ENCODE assay signal across 11 cellular contexts in genomic region chr1:234531181-234532132, GRCh38. TPM values are rescaled to one million over a fixed set of nuclear protein-coding genes. Genes with fewer than 3 reads are reported as not detected.
DNase-seq lines count a peak whose midpoint lies in the region; ATAC-seq, FAIRE-seq and TF ChIP-seq lines count a peak whose summit lies in the region.
"Had no signal": no experiment of that assay in that cellular context is flagged by ENCODE, and none has a peak within 500 bp of the region (broad histone marks: within the 10 kb centered on the region; RNA-seq: fewer than 3 reads in every experiment).

No MANE protein-coding gene starts in this region.

- H3K27me3 ChIP-seq in lung (ENCODE audit: control insufficient read depth, insufficient read depth): no peaks in the 10 kb centered on the region

- peaks cover 5% of the 10 kb centered on the region for H3K4me1 Mint-ChIP-seq in activated CD4-positive, alpha-beta T cell treated with anti-CD3 and anti-CD28 coated beads for 36 hours

- TF ChIP-seq CTCF in lung (IDR thresholded peaks at IDR 0.05; ENCODE audit: control extremely low read depth, extremely low read depth): no peak

- H3K4me3 ChIP-seq in lung: no peak overlapping the region

- intact Hi-C loops in activated CD4-positive, alpha-beta T cell treated with anti-CD3 and anti-CD28 coated beads for 36 hours (cut with DNase I, micrococcal nuclease): no loop called here

- no peak overlapping the region for H3K27ac Mint-ChIP-seq in activated CD4-positive, alpha-beta T cell treated with anti-CD3 and anti-CD28 coated beads for 36 hours

- TF ChIP-seq POLR2A in H54 (IDR thresholded peaks at IDR 0.05; ENCODE audit: low read depth, low read length): no peak

- H3K9me3 ChIP-seq in lung (ENCODE audit: control insufficient read depth in 2 of 2, insufficient read depth in 1 of 2, low read length in 1 of 2): no peaks in the 10 kb centered on the region

- H3K4me3 Mint-ChIP-seq in activated CD4-positive, alpha-beta T cell treated with anti-CD3 and anti-CD28 coated beads for 36 hours: no peak overlapping the region

- no peaks in the 10 kb centered on the region for H3K36me3 Mint-ChIP-seq in activated CD4-positive, alpha-beta T cell treated with anti-CD3 and anti-CD28 coated beads for 36 hours (ENCODE audit: low read depth)

- ATAC-seq in lung (ENCODE audit: insufficient read depth, low FRiP score) (no peak), HG03460 (IDR thresholded peaks at IDR 0.05; ENCODE audit: unreplicated experiment) (no peak), HG02840 (IDR thresholded peaks at IDR 0.05; ENCODE audit: low FRiP score, unreplicated experiment) (no peak)
- ATAC-seq in activated CD4-positive, alpha-beta T cell treated with anti-CD3 and anti-CD28 coated beads for 36 hours: no peak

- H3K27ac ChIP-seq in lung (ENCODE audit: low read depth in 1 of 2, low read length in 1 of 2) (peak overlapping the region; percentile 96), temporal lobe (ENCODE audit: low read depth, low read length) (peak overlapping the region; percentile 90)

- DNase-seq in LHCN-M2 (ENCODE audit: low read depth): peak; percentile 43
- DNase-seq in dermis blood vessel endothelial cell: peak; percentile 63
- DNase-seq in lung (ENCODE audit: low spot score): no peak
- DNase-seq in H54 (ENCODE audit: insufficient read length, low spot score): no peak
- no peak for DNase-seq in activated CD4-positive, alpha-beta T cell treated with anti-CD3 and anti-CD28 coated beads for 36 hours
- DNase-seq: activated naive CD4-positive, alpha-beta T cell; NCI-H510A treated with DMSO at 0.1 percent for 48 hours; stimulated activated CD4-positive, alpha-beta T cell treated with anti-CD3 and anti-CD28 coated beads, Interleukin-4, amount 100 ng/mL, for 1 hour had no signal

- H3K4me1 ChIP-seq in lung (ENCODE audit: control insufficient read depth in 2 of 2, insufficient read depth in 2 of 2, low read length in 2 of 2): peaks cover 21 to 48% of the 10 kb centered on the region in 2 donors

- CTCF ChIA-PET in activated CD4-positive, alpha-beta T cell treated with anti-CD3 and anti-CD28 coated beads for 36 hours (lab: Charles Lee): no interaction called here

- POLR2A ChIA-PET in activated CD4-positive, alpha-beta T cell treated with anti-CD3 and anti-CD28 coated beads for 36 hours (lab: Charles Lee): no interaction called here

- WGBS in lung, 2 donors: 57 to 79% methylated on average over 31 of the region's 31 CpGs

- H3K36me3 ChIP-seq in lung (ENCODE audit: control insufficient read depth in 2 of 2, insufficient read depth in 2 of 2, low read length in 2 of 2): no peaks in the 10 kb centered on the region

- no peak for FAIRE-seq in H54 (lab: Jason Lieb, UNC)

- no peaks in the 10 kb centered on the region for H3K27me3 Mint-ChIP-seq in activated CD4-positive, alpha-beta T cell treated with anti-CD3 and anti-CD28 coated beads for 36 hours

- no peaks in the 10 kb centered on the region for H3K9me3 Mint-ChIP-seq in activated CD4-positive, alpha-beta T cell treated with anti-CD3 and anti-CD28 coated beads for 36 hours (ENCODE audit: low read depth)

RNA-seq across cellular contexts. Expression of gene TARBP1, which starts 52.5 kb away (rescaled TPM):
- total RNA-seq in LHCN-M2 (2014; rRNA removed) (12.6 and 13.1 TPM in 2 replicates), dermis blood vessel endothelial cell (16.7 and 23.3 TPM in 2 replicates), lung (10 to 100 TPM; 27.7 to 32.2 TPM), temporal lobe (42.3 TPM)
- polyA plus RNA-seq in LHCN-M2 (2012): 4.2 TPM
- polyA plus RNA-seq in lung: 10 to 100 TPM; 11.2 to 48.7 TPM
- total RNA-seq in activated CD4-positive, alpha-beta T cell treated with anti-CD3 and anti-CD28 coated beads for 36 hours: 10 to 100 TPM; 37.7 to 41.5 TPM

Comparison
In these comparisons a context has a peak if more than half of its experiments do, and no peak if none do; other contexts are left out.
1. DNase-seq: peak in LHCN-M2 (single experiment) and dermis blood vessel endothelial cell (single experiment); none in lung (single experiment), H54 (single experiment) and activated CD4-positive, alpha-beta T cell treated with anti-CD3 and anti-CD28 coated beads for 36 hours (single experiment).